8 cellular contexts compared by ENCODE assay signal in genomic region chr2:238238766-238239551, GRCh38. TPM values are rescaled to one million over a fixed set of nuclear protein-coding genes. Genes with fewer than 3 reads are reported as not detected.
A peak's percentile ranks its signal among the peaks of the same experiment; 100 is the strongest.
DNase-seq lines count a peak whose midpoint lies in the region; ATAC-seq, FAIRE-seq and TF ChIP-seq lines count a peak whose summit lies in the region.

No MANE protein-coding gene starts in this region.

- no peak overlapping the region for H3K27ac ChIP-seq in small intestine (ENCODE audit: low read depth in 1 of 2, low read length in 1 of 2)

- H3K4me3 ChIP-seq in fibroblast of villous mesenchyme (ENCODE audit: low read depth, low read length): peak overlapping the region; percentile 61
- peak overlapping the region in 1 of 2 donors; percentile 81 for H3K4me3 ChIP-seq in small intestine (ENCODE audit: low read depth in 1 of 2, low read length in 2 of 2)

- DNase-seq in NCI-H1417 (lab: John Stamatoyannopoulos, UW) (peak; percentile 10 to 77 (median 73)), NCI-H1417 treated with DMSO at 0.1 percent for 48 hours (lab: John Stamatoyannopoulos, UW) (no peak), fibroblast of villous mesenchyme (ENCODE audit: low read depth) (no peak), small intestine (peak; percentile 45)
- peak; percentile 55 for DNase-seq in activated CD4-positive, alpha-beta T cell treated with anti-CD3 and anti-CD28 coated beads for 48 hours

- no peak for FAIRE-seq in small intestine (lab: Jason Lieb, UNC)

- TF ChIP-seq CTCF in fibroblast of villous mesenchyme (IDR thresholded peaks at IDR 0.05; ENCODE audit: insufficient read depth, low read depth, low read length): no peak

- no peaks in the 10 kb centered on the region for H3K27me3 ChIP-seq in small intestine (ENCODE audit: control insufficient read depth in 2 of 2, insufficient read depth in 2 of 2, low read length in 2 of 2)

- no peaks in the 10 kb centered on the region for H3K9me3 ChIP-seq in small intestine (ENCODE audit: control insufficient read depth, low read depth)

- no peaks in the 10 kb centered on the region for H3K36me3 ChIP-seq in small intestine (ENCODE audit: control insufficient read depth in 2 of 2, insufficient read depth in 2 of 2, low read length in 2 of 2)

- 19 to 25% (median 20%) methylated on average over 34 to 77 of the region's 77 CpGs for WGBS in small intestine, 3 donors

- ATAC-seq in HG03521 (IDR thresholded peaks at IDR 0.05; ENCODE audit: unreplicated experiment) (peak; percentile 5), GM21367 (IDR thresholded peaks at IDR 0.05; ENCODE audit: unreplicated experiment) (no peak), HG03432 (IDR thresholded peaks at IDR 0.05; ENCODE audit: unreplicated experiment) (no peak)

- H3K4me1 ChIP-seq in small intestine (ENCODE audit: control insufficient read depth in 2 of 2, insufficient read depth in 1 of 2, low read depth in 1 of 2, low read length in 1 of 2): peaks cover 0 to 3% of the 10 kb centered on the region in 2 donors

RNA-seq across cellular contexts. Expression of gene HES6, which starts 0.9 kb away (rescaled TPM):
- 2.2 and 6.1 TPM in 2 replicates for total RNA-seq in fibroblast of villous mesenchyme
- 10 to 100 TPM; 25.4 to 94.3 (median 33.5) TPM for polyA plus RNA-seq in small intestine

RNA-seq across cellular contexts. Expression of gene ILKAP, which starts 35.5 kb away (rescaled TPM):
- total RNA-seq in fibroblast of villous mesenchyme: 21.6 and 22.5 TPM in 2 replicates
- polyA plus RNA-seq in small intestine: 10 to 100 TPM; 37.6 to 66.0 (median 54.0) TPM

RNA-seq across cellular contexts. Expression of gene PER2, which starts 49.5 kb away (rescaled TPM):
- total RNA-seq in fibroblast of villous mesenchyme: 4.3 and 4.5 TPM in 2 replicates
- polyA plus RNA-seq in small intestine: 1 to 10 TPM; 2.2 to 5.6 (median 2.7) TPM

Comparison
In these comparisons a context has a peak if more than half of its experiments do, and no peak if none do; other contexts are left out.
1. DNase-seq: peak in NCI-H1417 (3 of 3), activated CD4-positive, alpha-beta T cell treated with anti-CD3 and anti-CD28 coated beads for 48 hours (single experiment) and small intestine (single experiment); none in NCI-H1417 treated with DMSO at 0.1 percent for 48 hours (single experiment) and fibroblast of villous mesenchyme (single experiment).